ENCODE assay signal across 27 cellular contexts in genomic region chr22:47734511-47734910, GRCh38.
"Had no signal": no experiment of that assay in that cellular context is flagged by ENCODE, and none has a peak within 500 bp of the region (broad histone marks: within the 10 kb centered on the region; RNA-seq: fewer than 3 reads in every experiment).

No MANE protein-coding gene starts in this region.

- H3K4me3 ChIP-seq: ovary, psoas muscle, right lobe of liver, sigmoid colon, suprapubic skin, testis, tibial artery, transverse colon, upper lobe of right lung, uterus had no signal

- DNase-seq: naive thymus-derived CD4-positive, alpha-beta T cell; natural killer cell; occipital lobe; ovary; psoas muscle; right cardiac atrium; right lobe of liver; sigmoid colon; small intestine; stimulated activated CD4-positive, alpha-beta T cell treated with anti-CD3 and anti-CD28 coated beads, Interleukin-15, amount 100 ng/mL, for 24 hours; stimulated activated CD4-positive, alpha-beta T cell treated with anti-CD3 and anti-CD28 coated beads, Interleukin-2, amount 100 ng/mL, for 24 hours; stimulated activated CD4-positive, alpha-beta T cell treated with anti-CD3 and anti-CD28 coated beads, Interleukin-2, amount 100 ng/mL, for 48 hours; stimulated activated CD4-positive, alpha-beta T cell treated with anti-CD3 and anti-CD28 coated beads, Interleukin-4, amount 100 ng/mL, for 24 hours; stimulated activated naive B cell treated with anti-CD40 and anti-IgM and Interleukin-4, amounts not matched to agents 10 μg/mL and 1 μg/mL and 100 μg/mL, for 72 hours; stimulated activated naive CD4-positive, alpha-beta T cell treated with Interleukin-2 at 50 U/mL for 16 hours; stimulated activated naive CD8-positive, alpha-beta T cell treated with anti-CD3 and anti-CD28 coated beads, Interleukin-15, amount 100 ng/mL, for 72 hours; testis; tibial artery; transverse colon; upper lobe of right lung; uterus had no signal

- H3K36me3 ChIP-seq: ovary, right lobe of liver, sigmoid colon, suprapubic skin, tibial artery, transverse colon, upper lobe of right lung, uterus had no signal

- H3K9me3 Mint-ChIP-seq: natural killer cell, type B pancreatic cell had no signal

- H3K27me3 Mint-ChIP-seq: stimulated activated naive CD8-positive, alpha-beta T cell treated with anti-CD3 and anti-CD28 coated beads, Interleukin-15, amount 100 ng/mL, for 72 hours had no signal

- H3K9ac ChIP-seq: parathyroid adenoma had no signal

- H3K27ac ChIP-seq: ovary, parathyroid adenoma, psoas muscle, right lobe of liver, sigmoid colon, suprapubic skin, testis, tibial artery, transverse colon, upper lobe of right lung, uterus had no signal

- H3K4me3 Mint-ChIP-seq: naive thymus-derived CD4-positive, alpha-beta T cell; natural killer cell; nephron; stimulated activated effector memory CD8-positive, alpha-beta T cell treated with anti-CD3 and anti-CD28 coated beads, Interleukin-12 subunit alpha, Interleukin-12 subunit beta, amount 100 ng/mL, for 72 hours; stimulated activated naive B cell treated with anti-CD40 and anti-IgM and Interleukin-4, amounts not matched to agents 10 μg/mL and 1 μg/mL and 100 μg/mL, for 72 hours; stimulated activated naive CD8-positive, alpha-beta T cell treated with anti-CD3 and anti-CD28 coated beads, Interleukin-15, amount 100 ng/mL, for 72 hours; type B pancreatic cell had no signal

- H3K4me1 ChIP-seq: parathyroid adenoma, psoas muscle, right lobe of liver, sigmoid colon, suprapubic skin, testis, tibial artery, transverse colon, upper lobe of right lung, uterus had no signal

- H3K9me3 ChIP-seq: ovary, right lobe of liver, suprapubic skin, testis, tibial artery, upper lobe of right lung, uterus had no signal

- H3K36me3 Mint-ChIP-seq: natural killer cell; stimulated activated effector memory CD8-positive, alpha-beta T cell treated with anti-CD3 and anti-CD28 coated beads, Interleukin-12 subunit alpha, Interleukin-12 subunit beta, amount 100 ng/mL, for 72 hours; stimulated activated naive B cell treated with anti-CD40 and anti-IgM and Interleukin-4, amounts not matched to agents 10 μg/mL and 1 μg/mL and 100 μg/mL, for 72 hours; type B pancreatic cell had no signal

- H3K4me1 Mint-ChIP-seq: naive thymus-derived CD4-positive, alpha-beta T cell; natural killer cell; nephron; stimulated activated effector memory CD8-positive, alpha-beta T cell treated with anti-CD3 and anti-CD28 coated beads, Interleukin-12 subunit alpha, Interleukin-12 subunit beta, amount 100 ng/mL, for 72 hours; stimulated activated naive B cell treated with anti-CD40 and anti-IgM and Interleukin-4, amounts not matched to agents 10 μg/mL and 1 μg/mL and 100 μg/mL, for 72 hours; stimulated activated naive CD8-positive, alpha-beta T cell treated with anti-CD3 and anti-CD28 coated beads, Interleukin-15, amount 100 ng/mL, for 72 hours had no signal

- H3K79me2 ChIP-seq: parathyroid adenoma had no signal

- H3K27me3 ChIP-seq: ovary, right lobe of liver, sigmoid colon, suprapubic skin, testis, tibial artery, transverse colon, uterus had no signal

- H3K27ac Mint-ChIP-seq: naive thymus-derived CD4-positive, alpha-beta T cell; natural killer cell; nephron; progenitor cell of endocrine pancreas; stimulated activated effector memory CD8-positive, alpha-beta T cell treated with anti-CD3 and anti-CD28 coated beads, Interleukin-12 subunit alpha, Interleukin-12 subunit beta, amount 100 ng/mL, for 72 hours; stimulated activated naive B cell treated with anti-CD40 and anti-IgM and Interleukin-4, amounts not matched to agents 10 μg/mL and 1 μg/mL and 100 μg/mL, for 72 hours; stimulated activated naive CD8-positive, alpha-beta T cell treated with anti-CD3 and anti-CD28 coated beads, Interleukin-15, amount 100 ng/mL, for 72 hours; type B pancreatic cell had no signal

- H2AFZ ChIP-seq: parathyroid adenoma had no signal
